8 cellular contexts compared by ENCODE assay signal in the genomic region with DNA sequence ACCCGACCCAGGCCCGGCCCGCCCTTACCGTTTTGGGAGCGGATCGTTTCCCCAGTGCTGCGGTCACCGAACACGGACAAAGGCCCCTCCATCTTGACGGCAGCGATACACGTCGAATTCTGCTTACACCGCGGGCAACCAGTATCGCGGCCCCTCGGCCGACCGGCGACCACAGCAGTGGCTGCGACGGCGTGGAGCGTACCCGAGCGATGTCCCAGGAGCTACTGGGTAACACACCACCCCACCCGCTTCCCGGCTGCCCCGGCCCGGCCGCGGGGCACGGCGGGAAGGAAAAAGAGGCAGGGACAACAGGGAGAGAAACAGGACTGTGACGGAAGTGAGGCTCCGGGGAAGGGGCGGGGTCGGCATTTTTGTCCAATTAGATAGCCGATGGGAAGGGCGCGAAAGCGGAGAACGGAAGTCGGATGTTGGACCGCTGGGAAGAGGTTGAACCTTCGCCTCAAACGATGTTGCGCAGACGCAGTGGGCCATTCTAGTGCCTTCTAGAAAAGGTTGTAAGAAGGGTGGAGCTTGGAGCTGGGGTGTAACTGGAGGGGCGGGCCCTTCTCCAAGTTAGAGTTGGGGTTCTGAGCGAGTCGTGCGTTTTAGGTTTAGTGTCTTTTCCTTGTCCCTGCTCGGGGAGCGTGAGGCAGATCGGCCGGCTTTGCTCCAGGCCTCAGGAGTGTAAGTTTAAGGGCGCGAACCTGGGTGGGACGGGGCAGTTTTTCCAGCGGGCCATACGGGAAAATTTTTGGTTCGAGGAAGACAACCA. TPM values are rescaled to one million over a fixed set of nuclear protein-coding genes. Genes with fewer than 3 reads are reported as not detected.
A peak's percentile ranks its signal among the peaks of the same experiment; 100 is the strongest.
DNase-seq lines count a peak whose midpoint lies in the region; ATAC-seq and TF ChIP-seq lines count a peak whose summit lies in the region.

A gene (minus strand): TSS at position 226 of the 772 bp plus-strand sequence. CDS start 134 bp downstream, at position 92.

- peak; percentile 84 to 91 for ATAC-seq in natural killer cell treated with Interleukin-12 subunit alpha and Interleukin-12 subunit beta and Interleukin-15 and Interleukin-18, amount 100 ng/mL, for 72 hours
- ATAC-seq in stimulated activated naive CD8-positive, alpha-beta T cell treated with anti-CD3 and anti-CD28 coated beads, Interleukin-15, Interleukin-2, amounts not matched to agents 100 U/mL and 50 U/mL, for 24 hours, result peak; percentile 84

- H3K14ac ChIP-seq in H9 (ENCODE audit: insufficient read depth, low read length), result peak within 1 kb of the TSS; percentile 77

- no peak within 1 kb of the TSS for H4K8ac ChIP-seq in H9 (replicated peaks; ENCODE audit: insufficient read length, low read depth, low read length)

- no peaks in the 10 kb centered on the region for H3K4me1 ChIP-seq in H9 (ENCODE audit: insufficient read depth, low read length)

- H3T11ph ChIP-seq in H9 (ENCODE audit: low read length), result no peak within 1 kb of the TSS

- H3K56ac ChIP-seq in H9 (ENCODE audit: insufficient read length, low read depth, low read length), result no peak within 1 kb of the TSS

- H3K23ac ChIP-seq in H9 (ENCODE audit: insufficient read length, low read depth, low read length), result no peak within 1 kb of the TSS

- H3K27me3 Mint-ChIP-seq in H9 (ENCODE audit: low read depth), result no peaks in the 10 kb centered on the region
- no peaks in the 10 kb centered on the region for H3K27me3 Mint-ChIP-seq in natural killer cell treated with Interleukin-12 subunit alpha and Interleukin-12 subunit beta and Interleukin-15 and Interleukin-18, amount 100 ng/mL, for 72 hours

- H3K4me3 Mint-ChIP-seq in H9, result peak within 1 kb of the TSS; percentile 95 to 99
- peak within 1 kb of the TSS; percentile 92 for H3K4me3 Mint-ChIP-seq in natural killer cell treated with Interleukin-12 subunit alpha and Interleukin-12 subunit beta and Interleukin-15 and Interleukin-18, amount 100 ng/mL, for 72 hours

- no peak within 1 kb of the TSS for H2AK5ac ChIP-seq in H9 (ENCODE audit: insufficient read length, low read length)

- H3K4ac ChIP-seq in H9 (ENCODE audit: low read depth, low read length), result no peak within 1 kb of the TSS; the same call in 1 of the 2 replicates

- H3K79me1 ChIP-seq in H9 (ENCODE audit: insufficient read depth, low read depth, low read length, poor library complexity, severe bottlenecking), result no peaks in the 10 kb centered on the region

- H3K27ac Mint-ChIP-seq in H9, result peak within 1 kb of the TSS; percentile 99 to 100 (median 99)
- peak within 1 kb of the TSS; percentile 92 to 99 for H3K27ac Mint-ChIP-seq in natural killer cell treated with Interleukin-12 subunit alpha and Interleukin-12 subunit beta and Interleukin-15 and Interleukin-18, amount 100 ng/mL, for 72 hours

- H3K27me3 ChIP-seq in H9 (ENCODE audit: insufficient read depth, low read length) (no peaks in the 10 kb centered on the region), MG63 (no peaks in the 10 kb centered on the region)

- H3K36me3 ChIP-seq in MG63, result peaks cover 76% of the 10 kb centered on the region

- peaks cover 12% of the 10 kb centered on the region; the same call in 1 of the 2 replicates for H3K79me2 ChIP-seq in H9 (ENCODE audit: insufficient read depth, low read length)

- no peak within 1 kb of the TSS for H2BK20ac ChIP-seq in H9 (ENCODE audit: low read depth, low read length, poor library complexity, severe bottlenecking)

- peaks cover 38% of the 10 kb centered on the region in 2 experiments for H3K4me1 Mint-ChIP-seq in H9
- peaks cover 33 to 58% of the 10 kb centered on the region in 2 donors for H3K4me1 Mint-ChIP-seq in natural killer cell treated with Interleukin-12 subunit alpha and Interleukin-12 subunit beta and Interleukin-15 and Interleukin-18, amount 100 ng/mL, for 72 hours (ENCODE audit: low read depth in 2 of 2)

- H3K9me3 ChIP-seq in H9 (ENCODE audit: control insufficient read depth, low read depth, low read length) (no peaks in the 10 kb centered on the region), MG63 (no peaks in the 10 kb centered on the region)

- no peak within 1 kb of the TSS for H4K5ac ChIP-seq in H9 (ENCODE audit: insufficient read length, low read depth, low read length)

- H4K91ac ChIP-seq in H9 (ENCODE audit: insufficient read length, low read depth, low read length), result no peak within 1 kb of the TSS

- no peak within 1 kb of the TSS for H2BK15ac ChIP-seq in H9 (ENCODE audit: low read depth, low read length)

- H3K4me2 ChIP-seq in H9 (ENCODE audit: insufficient read depth, insufficient read length, low read length), result peak within 1 kb of the TSS; percentile 87

- H2AFZ ChIP-seq in H9 (ENCODE audit: low read length), result no peak within 1 kb of the TSS

- peak within 1 kb of the TSS; percentile 64 for H2BK120ac ChIP-seq in H9 (ENCODE audit: low read depth, low read length, poor library complexity, severe bottlenecking)

- H3K23me2 ChIP-seq in H9 (ENCODE audit: insufficient read length, low read depth, low read length, poor library complexity, severe bottlenecking), result peaks cover 13% of the 10 kb centered on the region

- H3K4me3 ChIP-seq in MG63, result peak within 1 kb of the TSS; percentile 77
- peak within 1 kb of the TSS; percentile 96 for H3K4me3 ChIP-seq in fibroblast of pulmonary artery (replicated peaks; ENCODE audit: low read depth, low read length)

- peak within 1 kb of the TSS; percentile 85 for H2BK5ac ChIP-seq in H9 (ENCODE audit: insufficient read length, low read length)

- peak within 1 kb of the TSS; percentile 83 for H3K18ac ChIP-seq in H9 (ENCODE audit: insufficient read length, low read depth, low read length)

- peak within 1 kb of the TSS; percentile 70 for H3K27ac ChIP-seq in H9 (ENCODE audit: insufficient read length, low read depth, low read length)

- peak within 1 kb of the TSS; percentile 96 for H3K9ac ChIP-seq in H9 (ENCODE audit: extremely low read depth, insufficient read length, low read length)

- DNase-seq in ELR (ENCODE audit: low read depth) (peak; percentile 100), H9 (peak; percentile 99), MG63 (peak; percentile 99), SHP77 treated with DMSO at 0.1 percent for 48 hours (lab: John Stamatoyannopoulos, UW) (peak; percentile 96), fibroblast of pulmonary artery (ENCODE audit: low read depth) (peak; percentile 100)
- peak; percentile 100 for DNase-seq in activated effector memory CD4-positive, alpha-beta T cell treated with anti-CD3 and anti-CD28 coated beads, Interleukin-2, amount 50 U/mL, for 16 hours
- peak; percentile 100 for DNase-seq in natural killer cell treated with Interleukin-12 subunit alpha and Interleukin-12 subunit beta and Interleukin-15 and Interleukin-18, amount 100 ng/mL, for 72 hours (ENCODE audit: low spot score)
- DNase-seq in stimulated activated naive CD8-positive, alpha-beta T cell treated with anti-CD3 and anti-CD28 coated beads, Interleukin-15, Interleukin-2, amounts not matched to agents 100 U/mL and 50 U/mL, for 24 hours, result peak; percentile 99

- H2BK12ac ChIP-seq in H9 (ENCODE audit: insufficient read length, low read depth, low read length), result no peak within 1 kb of the TSS

- H3K9me3 Mint-ChIP-seq in H9, result no peaks in the 10 kb centered on the region
- no peaks in the 10 kb centered on the region for H3K9me3 Mint-ChIP-seq in natural killer cell treated with Interleukin-12 subunit alpha and Interleukin-12 subunit beta and Interleukin-15 and Interleukin-18, amount 100 ng/mL, for 72 hours

- WGBS in H9 (ENCODE audit: extremely low coverage, insufficient read length, low lambda C conversion rate), result no CpG with 5 or more reads among the region's 64 CpGs

- TF ChIP-seq CTCF in H9 (conservative IDR thresholded peaks at IDR 0.05) (no peak), fibroblast of pulmonary artery (IDR thresholded peaks at IDR 0.05; ENCODE audit: low read length, missing control alignments) (no peak)

- H3K36me3 Mint-ChIP-seq in H9 (ENCODE audit: insufficient read depth in 1 of 3, low read depth in 3 of 3), result peaks cover 59 to 79% (median 76%) of the 10 kb centered on the region in 3 experiments
- peaks cover 48% of the 10 kb centered on the region for H3K36me3 Mint-ChIP-seq in natural killer cell treated with Interleukin-12 subunit alpha and Interleukin-12 subunit beta and Interleukin-15 and Interleukin-18, amount 100 ng/mL, for 72 hours

- H4K20me1 ChIP-seq in H9 (ENCODE audit: control insufficient read depth, insufficient read depth, insufficient read length), result no peaks in the 10 kb centered on the region

RNA-seq across cellular contexts. Expression of the gene that starts here (rescaled TPM):
- total RNA-seq in H9 (2021), result 401 and 412 TPM in 2 replicates
- total RNA-seq in MG63 (2014; rRNA removed; shearing (Covaris generic); ENCODE audit: low replicate concordance), result 229 and 269 TPM in 2 replicates
- total RNA-seq in natural killer cell treated with Interleukin-12 subunit alpha and Interleukin-12 subunit beta and Interleukin-15 and Interleukin-18, amount 100 ng/mL, for 72 hours, result 100 to 1,000 TPM; 360 to 498 TPM

Comparison
In these comparisons a context has a peak if more than half of its experiments do, and no peak if none do; other contexts are left out.
1. Peak in every context shown above with its lines: DNase-seq, ATAC-seq, H3K4me3 ChIP-seq and H3K27ac ChIP-seq.